Comparison of ENCODE assay signal across 15 cellular contexts in genomic region chr20:62374431-62375152, GRCh38. TPM values are rescaled to one million over a fixed set of nuclear protein-coding genes. Genes with fewer than 3 reads are reported as not detected.
A peak's percentile ranks its signal among the peaks of the same experiment; 100 is the strongest.
DNase-seq lines count a peak whose midpoint lies in the region; ATAC-seq and TF ChIP-seq lines count a peak whose summit lies in the region.
"Had no signal": no experiment of that assay in that cellular context is flagged by ENCODE, and none has a peak within 500 bp of the region (broad histone marks: within the 10 kb centered on the region; RNA-seq: fewer than 3 reads in every experiment).

No MANE protein-coding gene starts in this region.

- no peaks in the 10 kb centered on the region for H3K27me3 Mint-ChIP-seq in mesothelial cell of epicardium (ENCODE audit: low read depth)
- no peaks in the 10 kb centered on the region for H3K27me3 Mint-ChIP-seq in type B pancreatic cell

- H3K27ac Mint-ChIP-seq in mesothelial cell of epicardium (peak overlapping the region; percentile 92), type B pancreatic cell (peak overlapping the region; percentile 75)
- H3K27ac Mint-ChIP-seq: activated naive CD8-positive, alpha-beta T cell treated with anti-CD3 and anti-CD28 coated beads, Interleukin-2, amount 10 ng/mL, durations not matched to agents 7 days and 5 days had no signal

- H3K4me3 Mint-ChIP-seq in mesothelial cell of epicardium (no peak overlapping the region), type B pancreatic cell (no peak overlapping the region)
- H3K4me3 Mint-ChIP-seq: activated naive CD8-positive, alpha-beta T cell treated with anti-CD3 and anti-CD28 coated beads, Interleukin-2, amount 10 ng/mL, durations not matched to agents 7 days and 5 days had no signal

- ATAC-seq in activated CD4-positive, CD25-positive, alpha-beta regulatory T cell treated with anti-CD3 and anti-CD28 coated beads, Interleukin-2, amount 50 U/mL, for 24 hours, result no peak

- no peak for TF ChIP-seq CTCF in VCaP (conservative IDR thresholded peaks at IDR 0.05)
- no peak for TF ChIP-seq CTCF in mesothelial cell of epicardium (IDR thresholded peaks at IDR 0.05; ENCODE audit: unreplicated experiment)
- TF ChIP-seq CTCF in type B pancreatic cell (conservative IDR thresholded peaks at IDR 0.05), result no peak

- H3K36me3 Mint-ChIP-seq in mesothelial cell of epicardium (peaks cover 2% of the 10 kb centered on the region), type B pancreatic cell (peaks cover 3% of the 10 kb centered on the region)
- H3K36me3 Mint-ChIP-seq: activated naive CD8-positive, alpha-beta T cell treated with anti-CD3 and anti-CD28 coated beads, Interleukin-2, amount 10 ng/mL, durations not matched to agents 7 days and 5 days had no signal

- peaks cover 44% of the 10 kb centered on the region for H3K4me1 Mint-ChIP-seq in mesothelial cell of epicardium
- H3K4me1 Mint-ChIP-seq in type B pancreatic cell (ENCODE audit: unreplicated experiment), result peaks cover 12% of the 10 kb centered on the region
- H3K4me1 Mint-ChIP-seq: activated naive CD8-positive, alpha-beta T cell treated with anti-CD3 and anti-CD28 coated beads, Interleukin-2, amount 10 ng/mL, durations not matched to agents 7 days and 5 days had no signal

- peak overlapping the region; percentile 51 for H3K27ac ChIP-seq in VCaP

- peak; percentile 46 for DNase-seq in NCI-H2196 (lab: John Stamatoyannopoulos, UW; ENCODE audit: unreplicated experiment)
- no peak for DNase-seq in NCI-H2196 treated with DMSO at 0.1 percent for 48 hours (lab: John Stamatoyannopoulos, UW; ENCODE audit: unreplicated experiment)
- DNase-seq in mesothelial cell of epicardium (ENCODE audit: low spot score in 2 of 2, unreplicated experiment in 2 of 2), result no peak
- DNase-seq in type B pancreatic cell (ENCODE audit: extremely low spot score, unreplicated experiment), result no peak
- DNase-seq in activated CD4-positive, alpha-beta T cell treated with anti-CD3 and anti-CD28 coated beads, Interleukin-2, amount 50 U/mL, for 1 hour, result no peak
- DNase-seq in NCI-H2029 treated with DMSO at 0.1 percent for 48 hours (lab: John Stamatoyannopoulos, UW), result no peak
- DNase-seq: activated naive CD8-positive, alpha-beta T cell treated with anti-CD3 and anti-CD28 coated beads, Interleukin-2, amount 10 ng/mL, durations not matched to agents 7 days and 5 days; DMS79 treated with DMSO at 0.1 percent for 48 hours; stimulated activated CD4-positive, alpha-beta T cell treated with anti-CD3 and anti-CD28 coated beads, Interleukin-2, amount 100 ng/mL, for 24 hours; stimulated activated naive CD4-positive, alpha-beta T cell treated with Interleukin-2 at 50 U/mL for 16 hours; T-helper 2 cell had no signal

- no peaks in the 10 kb centered on the region for H3K9me3 Mint-ChIP-seq in mesothelial cell of epicardium
- no peaks in the 10 kb centered on the region for H3K9me3 Mint-ChIP-seq in type B pancreatic cell
- H3K9me3 Mint-ChIP-seq: activated naive CD8-positive, alpha-beta T cell treated with anti-CD3 and anti-CD28 coated beads, Interleukin-2, amount 10 ng/mL, durations not matched to agents 7 days and 5 days had no signal

RNA-seq across cellular contexts. Expression of gene LAMA5, which starts 7.5 kb away (rescaled TPM):
- total RNA-seq in mesothelial cell of epicardium (571 to 618 TPM (median 601 TPM) in 3 replicates), type B pancreatic cell (ENCODE audit: low replicate concordance) (246 and 611 TPM in 2 replicates)

RNA-seq across cellular contexts. Expression of gene RPS21, which starts 12.3 kb away (rescaled TPM):
- total RNA-seq in mesothelial cell of epicardium (1,089 to 1,145 TPM (median 1,126 TPM) in 3 replicates), type B pancreatic cell (ENCODE audit: low replicate concordance) (1,432 and 1,737 TPM in 2 replicates)

RNA-seq across cellular contexts. Expression of gene CABLES2, which starts 32.5 kb away (rescaled TPM):
- total RNA-seq in mesothelial cell of epicardium, result 22.8 to 23.7 TPM (median 23.6 TPM) in 3 replicates
- total RNA-seq in type B pancreatic cell (ENCODE audit: low replicate concordance), result 11.7 and 18.4 TPM in 2 replicates

RNA-seq across cellular contexts. Expression of gene RBBP8NL, which starts 52.7 kb away (rescaled TPM):
- total RNA-seq in mesothelial cell of epicardium (12.3 to 13.5 TPM (median 12.6 TPM) in 3 replicates), type B pancreatic cell (ENCODE audit: low replicate concordance) (7.3 and 17.9 TPM in 2 replicates)
- total RNA-seq: activated naive CD8-positive, alpha-beta T cell treated with anti-CD3 and anti-CD28 coated beads, Interleukin-2, amount 10 ng/mL, durations not matched to agents 7 days and 5 days; dermis microvascular lymphatic vessel endothelial cell; omental fat pad had no signal
